ENCODE assay signal across 10 cellular contexts in genomic region chr2:134127496-134127895, GRCh38.
DNase-seq lines count a peak whose midpoint lies in the region; ATAC-seq and TF ChIP-seq lines count a peak whose summit lies in the region.
"Had no signal": no experiment of that assay in that cellular context is flagged by ENCODE, and none has a peak within 500 bp of the region (broad histone marks: within the 10 kb centered on the region; RNA-seq: fewer than 3 reads in every experiment).

No MANE protein-coding gene starts in this region.

- CTCF ChIA-PET in RWPE1 (lab: Yijun Ruan, JAX): no interaction called here

- peak; percentile 59 for ATAC-seq in GM19397 (IDR thresholded peaks at IDR 0.05; ENCODE audit: unreplicated experiment)

- H3K4me3 ChIP-seq in Jurkat, Clone E6-1 (ENCODE audit: low read length): no peak overlapping the region

- no peak overlapping the region for H3K27ac ChIP-seq in RWPE1

- peak; percentile 55 for DNase-seq in Jurkat, Clone E6-1 (ENCODE audit: low read depth, low spot score)
- DNase-seq in activated T-helper 9 cell treated with anti-CD3 and anti-CD28 coated beads, Interleukin-2, amount 50 U/mL, for 16 hours (ENCODE audit: low read depth): peak; percentile 54
- peak; percentile 50 to 62 for DNase-seq in stimulated activated CD4-positive, alpha-beta T cell treated with anti-CD3 and anti-CD28 coated beads, Interleukin-4, amount 100 ng/mL, for 48 hours (ENCODE audit: low read depth in 2 of 2)
- no peak for DNase-seq in NCI-H1105 (lab: John Stamatoyannopoulos, UW)
- DNase-seq in NCI-H2107 treated with DMSO at 0.1 percent for 48 hours (lab: John Stamatoyannopoulos, UW; ENCODE audit: unreplicated experiment): no peak
- no peak for DNase-seq in RWPE1 (ENCODE audit: low spot score)
- DNase-seq in DMS79 treated with DMSO at 0.1 percent for 48 hours (lab: John Stamatoyannopoulos, UW): no peak
- DNase-seq: kidney, NCI-H187 had no signal

- POLR2A ChIA-PET in RWPE1 (lab: Yijun Ruan, JAX; ENCODE audit: low non-redundant PET): no interaction called here

- TF ChIP-seq CTCF in RWPE1 (conservative IDR thresholded peaks at IDR 0.05; ENCODE audit: low read depth): no peak

Comparison
In these comparisons a context has a peak if more than half of its experiments do, and no peak if none do; other contexts are left out.
1. DNase-seq: peak in Jurkat, Clone E6-1 (single experiment), activated T-helper 9 cell treated with anti-CD3 and anti-CD28 coated beads, Interleukin-2, amount 50 U/mL, for 16 hours (single experiment) and stimulated activated CD4-positive, alpha-beta T cell treated with anti-CD3 and anti-CD28 coated beads, Interleukin-4, amount 100 ng/mL, for 48 hours (2 of 2); none in NCI-H1105 (single experiment), NCI-H2107 treated with DMSO at 0.1 percent for 48 hours (single experiment), RWPE1 (single experiment) and DMS79 treated with DMSO at 0.1 percent for 48 hours (single experiment).